In genomic region chr14:59301354-59301753, GRCh38 we compare ENCODE assay signal across 8 cellular contexts.
DNase-seq lines count a peak whose midpoint lies in the region; ATAC-seq, FAIRE-seq and TF ChIP-seq lines count a peak whose summit lies in the region.

No MANE protein-coding gene starts in this region.

- TF ChIP-seq POLR2A in GM12891 (IDR thresholded peaks at IDR 0.05; ENCODE audit: low read depth, low read length) (no peak), suprapubic skin (IDR thresholded peaks at IDR 0.05) (no peak)

- FAIRE-seq in GM12891 (lab: Jason Lieb, UNC) = peak; percentile 93

- no peaks in the 10 kb centered on the region for H3K27me3 ChIP-seq in suprapubic skin

- H3K36me3 ChIP-seq in suprapubic skin = no peaks in the 10 kb centered on the region

- DNase-seq in GM12891 (ENCODE audit: insufficient read length, low spot score) = peak; percentile 21
- DNase-seq in GM20000 (ENCODE audit: low spot score) = peak; percentile 21
- peak; percentile 63 for DNase-seq in activated effector memory CD4-positive, alpha-beta T cell treated with anti-CD3 and anti-CD28 coated beads, Interleukin-2, amount 50 U/mL, for 16 hours
- no peak for DNase-seq in NCI-H524 treated with DMSO at 0.1 percent for 48 hours (lab: John Stamatoyannopoulos, UW)
- DNase-seq in suprapubic skin (ENCODE audit: low spot score in 2 of 2) = no peak
- DNase-seq in activated naive CD4-positive, alpha-beta T cell (lab: John Stamatoyannopoulos, UW) = no peak
- no peak for DNase-seq in activated CD8-positive, alpha-beta memory T cell treated with anti-CD3 and anti-CD28 coated beads, Interleukin-2, amount 50 U/mL, for 48 hours

- TF ChIP-seq EP300 in suprapubic skin (IDR thresholded peaks at IDR 0.05) = no peak

- H3K4me1 ChIP-seq in suprapubic skin = peaks cover 23% of the 10 kb centered on the region

- no peak overlapping the region for H3K27ac ChIP-seq in suprapubic skin

- WGBS in suprapubic skin = 84% methylated on average over 6 of the region's 6 CpGs

- no peak overlapping the region for H3K4me3 ChIP-seq in suprapubic skin

- ATAC-seq in HG03565 (IDR thresholded peaks at IDR 0.05; ENCODE audit: unreplicated experiment) = peak; percentile 84

- H3K9me3 ChIP-seq in suprapubic skin = no peaks in the 10 kb centered on the region

- TF ChIP-seq CTCF in GM20000 (IDR thresholded peaks at IDR 0.05; ENCODE audit: extremely low read depth, missing control alignments) = no peak
- TF ChIP-seq CTCF in suprapubic skin (IDR thresholded peaks at IDR 0.05) = no peak

TF ChIP-seq in GM12891, 5 proteins besides CTCF, POLR2A, EP300 and RAD21:
- TF ChIP-seq TAF1 (IDR thresholded peaks at IDR 0.05; ENCODE audit: low read depth, low read length) (no peak), POLR2AphosphoS5 (IDR thresholded peaks at IDR 0.05; ENCODE audit: low read depth, low read length) (no peak), SPI1 (IDR thresholded peaks at IDR 0.05; ENCODE audit: low read depth, low read length) (peak; percentile 37; the same call in 1 of the 2 replicates), POU2F2 (IDR thresholded peaks at IDR 0.05; ENCODE audit: low read depth, low read length) (no peak), PAX5 (IDR thresholded peaks at IDR 0.05; ENCODE audit: insufficient read depth, low read length, severe bottlenecking) (no peak)

Comparison
In these comparisons a context has a peak if more than half of its experiments do, and no peak if none do; other contexts are left out.
1. DNase-seq: peak in GM12891 (single experiment), GM20000 (single experiment) and activated effector memory CD4-positive, alpha-beta T cell treated with anti-CD3 and anti-CD28 coated beads, Interleukin-2, amount 50 U/mL, for 16 hours (single experiment); none in NCI-H524 treated with DMSO at 0.1 percent for 48 hours (single experiment), suprapubic skin (0 of 2), activated naive CD4-positive, alpha-beta T cell (0 of 4) and activated CD8-positive, alpha-beta memory T cell treated with anti-CD3 and anti-CD28 coated beads, Interleukin-2, amount 50 U/mL, for 48 hours (single experiment).